ENCODE assay signal across 19 cellular contexts in genomic region chr3:32881624-32882023, GRCh38.
DNase-seq lines count a peak whose midpoint lies in the region; ATAC-seq, FAIRE-seq and TF ChIP-seq lines count a peak whose summit lies in the region.
"Had no signal": no experiment of that assay in that cellular context is flagged by ENCODE, and none has a peak within 500 bp of the region (broad histone marks: within the 10 kb centered on the region; RNA-seq: fewer than 3 reads in every experiment).

No MANE protein-coding gene starts in this region.

- no peak overlapping the region for H4K8ac ChIP-seq in H9 (replicated peaks; ENCODE audit: insufficient read length, low read depth, low read length)

- no peak overlapping the region for H2BK120ac ChIP-seq in H9 (ENCODE audit: low read depth, low read length, poor library complexity, severe bottlenecking)

- H3K79me2 ChIP-seq in H9 (ENCODE audit: insufficient read depth, low read length): peaks cover 76% of the 10 kb centered on the region; the same call in 1 of the 2 replicates

- peaks cover 53 to 86% (median 84%) of the 10 kb centered on the region in 3 experiments for H3K36me3 Mint-ChIP-seq in H9 (ENCODE audit: insufficient read depth in 1 of 3, low read depth in 3 of 3)
- H3K36me3 Mint-ChIP-seq in endodermal cell (ENCODE audit: low read depth): peaks cover 74% of the 10 kb centered on the region
- peaks cover 65% of the 10 kb centered on the region for H3K36me3 Mint-ChIP-seq in nephron progenitor cell (ENCODE audit: low read depth)
- no peaks in the 10 kb centered on the region for H3K36me3 Mint-ChIP-seq in activated T-cell treated with anti-CD3 and anti-CD28 coated beads, Interleukin-2, amount 50 U/mL, for 72 hours (ENCODE audit: insufficient read depth in 2 of 2)
- H3K36me3 Mint-ChIP-seq: CD8-positive, alpha-beta T cell had no signal

- no peak overlapping the region for H3T11ph ChIP-seq in H9 (ENCODE audit: low read length)

- H3K4me3 Mint-ChIP-seq in H9: peak overlapping the region in 1 of 2 experiments; percentile 5; a peak in 1 of 5 replicates
- no peak overlapping the region for H3K4me3 Mint-ChIP-seq in endodermal cell
- no peak overlapping the region for H3K4me3 Mint-ChIP-seq in nephron progenitor cell
- H3K4me3 Mint-ChIP-seq in activated T-cell treated with anti-CD3 and anti-CD28 coated beads, Interleukin-2, amount 50 U/mL, for 72 hours: no peak overlapping the region
- H3K4me3 Mint-ChIP-seq: B cell; CD8-positive, alpha-beta T cell; HFFc6 had no signal

- no peak for ATAC-seq in GM18517 (IDR thresholded peaks at IDR 0.05; ENCODE audit: unreplicated experiment)
- ATAC-seq in activated T-cell treated with anti-CD3 and anti-CD28 coated beads, Interleukin-2, amount 50 U/mL, for 72 hours (replicated peaks in 1 of 2): no peak
- ATAC-seq in sciatic nerve: no peak
- ATAC-seq: CD8-positive, alpha-beta T cell; HCT116 had no signal

- H3K9me3 Mint-ChIP-seq in H9 (no peaks in the 10 kb centered on the region), endodermal cell (no peaks in the 10 kb centered on the region), nephron progenitor cell (peaks cover 7% of the 10 kb centered on the region)
- no peaks in the 10 kb centered on the region for H3K9me3 Mint-ChIP-seq in activated T-cell treated with anti-CD3 and anti-CD28 coated beads, Interleukin-2, amount 50 U/mL, for 72 hours
- H3K9me3 Mint-ChIP-seq: CD8-positive, alpha-beta T cell; HFFc6 had no signal

- H4K91ac ChIP-seq in H9 (ENCODE audit: insufficient read length, low read depth, low read length): no peak overlapping the region

- H3K4me3 ChIP-seq in endodermal cell (ENCODE audit: low read length): no peak overlapping the region
- H3K4me3 ChIP-seq: BLaER1 treated with 17β-estradiol and CSF1 and Interleukin-3, amounts not matched to agents 10 nM and 100 nM; GM23248 had no signal

- H3K79me1 ChIP-seq in H9 (ENCODE audit: insufficient read depth, low read depth, low read length, poor library complexity, severe bottlenecking): peaks cover 8% of the 10 kb centered on the region

- peaks cover 79% of the 10 kb centered on the region for H3K36me3 ChIP-seq in endodermal cell (ENCODE audit: control insufficient read depth, insufficient read depth, low read length)

- H2BK15ac ChIP-seq in H9 (ENCODE audit: low read depth, low read length): no peak overlapping the region

- no peaks in the 10 kb centered on the region; the same call in 1 of the 2 replicates for H3K27me3 Mint-ChIP-seq in H9 (ENCODE audit: low read depth)
- H3K27me3 Mint-ChIP-seq in endodermal cell (ENCODE audit: insufficient read depth): no peaks in the 10 kb centered on the region
- no peaks in the 10 kb centered on the region for H3K27me3 Mint-ChIP-seq in nephron progenitor cell (ENCODE audit: low read depth, poor library complexity)
- peaks cover 74% of the 10 kb centered on the region for H3K27me3 Mint-ChIP-seq in activated T-cell treated with anti-CD3 and anti-CD28 coated beads, Interleukin-2, amount 50 U/mL, for 72 hours (ENCODE audit: low read depth)
- H3K27me3 Mint-ChIP-seq: B cell had no signal

- H4K20me1 ChIP-seq in H9 (ENCODE audit: control insufficient read depth, insufficient read depth, insufficient read length): no peaks in the 10 kb centered on the region
- H4K20me1 ChIP-seq: BLaER1 treated with 17β-estradiol and CSF1 and Interleukin-3, amounts not matched to agents 10 nM and 100 nM had no signal

- H2AFZ ChIP-seq in H9 (ENCODE audit: low read length): no peak overlapping the region
- H2AFZ ChIP-seq: GM23248 had no signal

- H2BK12ac ChIP-seq in H9 (ENCODE audit: insufficient read length, low read depth, low read length): no peak overlapping the region

- no peak overlapping the region for H3K23ac ChIP-seq in H9 (ENCODE audit: insufficient read length, low read depth, low read length)

- H3K56ac ChIP-seq in H9 (ENCODE audit: insufficient read length, low read depth, low read length): no peak overlapping the region

- peak overlapping the region in 2 of 3 experiments; percentile 57 to 83; a peak in 3 of 7 replicates for H3K27ac Mint-ChIP-seq in H9
- H3K27ac Mint-ChIP-seq in endodermal cell: peak overlapping the region; percentile 42
- H3K27ac Mint-ChIP-seq in nephron progenitor cell: peak overlapping the region; percentile 40
- H3K27ac Mint-ChIP-seq in activated T-cell treated with anti-CD3 and anti-CD28 coated beads, Interleukin-2, amount 50 U/mL, for 72 hours: no peak overlapping the region
- H3K27ac Mint-ChIP-seq: B cell; CD8-positive, alpha-beta T cell; HFFc6 had no signal

- H3K23me2 ChIP-seq in H9 (ENCODE audit: insufficient read length, low read depth, low read length, poor library complexity, severe bottlenecking): no peaks in the 10 kb centered on the region

- intact Hi-C loops in sciatic nerve (cut with DNase I): no loop called here

- H3K27ac ChIP-seq in H9 (ENCODE audit: insufficient read length, low read depth, low read length) (no peak overlapping the region), endodermal cell (ENCODE audit: low read depth, low read length) (no peak overlapping the region)
- H3K27ac ChIP-seq: BLaER1 treated with 17β-estradiol and CSF1 and Interleukin-3, amounts not matched to agents 10 nM and 100 nM; GM23248 had no signal

- no peak overlapping the region for H3K9ac ChIP-seq in H9 (ENCODE audit: extremely low read depth, insufficient read length, low read length)
- H3K9ac ChIP-seq in endodermal cell (ENCODE audit: extremely low read depth, low read length, poor library complexity, severe bottlenecking): no peak overlapping the region
- H3K9ac ChIP-seq: BLaER1 treated with 17β-estradiol and CSF1 and Interleukin-3, amounts not matched to agents 10 nM and 100 nM; GM23248 had no signal

- no peak overlapping the region for H2BK5ac ChIP-seq in H9 (ENCODE audit: insufficient read length, low read length)

- no peak overlapping the region for H4K5ac ChIP-seq in H9 (ENCODE audit: insufficient read length, low read depth, low read length)

- H3K4me1 Mint-ChIP-seq in H9 (peaks cover 72 to 80% of the 10 kb centered on the region in 2 experiments), endodermal cell (peaks cover 14% of the 10 kb centered on the region), nephron progenitor cell (peaks cover 59% of the 10 kb centered on the region)
- H3K4me1 Mint-ChIP-seq in activated T-cell treated with anti-CD3 and anti-CD28 coated beads, Interleukin-2, amount 50 U/mL, for 72 hours (ENCODE audit: low read depth): peaks cover 19% of the 10 kb centered on the region

- TF ChIP-seq CTCF in H9 (conservative IDR thresholded peaks at IDR 0.05) (no peak), endodermal cell (conservative IDR thresholded peaks at IDR 0.05) (no peak), nephron progenitor cell (IDR thresholded peaks at IDR 0.05) (no peak)

- peak; percentile 80 for FAIRE-seq in GM19239 (lab: Jason Lieb, UNC)
- FAIRE-seq: H54, HTR-8/SVneo had no signal

- H2BK20ac ChIP-seq in H9 (ENCODE audit: low read depth, low read length, poor library complexity, severe bottlenecking): no peak overlapping the region

- no peak overlapping the region for H3K4ac ChIP-seq in H9 (ENCODE audit: low read depth, low read length)

- no peaks in the 10 kb centered on the region; the same call in 1 of the 2 replicates for H3K4me1 ChIP-seq in H9 (ENCODE audit: insufficient read depth, low read length)
- H3K4me1 ChIP-seq in endodermal cell (ENCODE audit: control insufficient read depth, insufficient read depth, low read length): peaks cover 6% of the 10 kb centered on the region

- H3K9me3 ChIP-seq in H9 (ENCODE audit: control insufficient read depth, low read depth, low read length) (no peaks in the 10 kb centered on the region), endodermal cell (ENCODE audit: control insufficient read depth, low read length) (no peaks in the 10 kb centered on the region)
- H3K9me3 ChIP-seq: BLaER1 treated with 17β-estradiol and CSF1 and Interleukin-3, amounts not matched to agents 10 nM and 100 nM had no signal

- H3K4me2 ChIP-seq in H9 (ENCODE audit: insufficient read depth, insufficient read length, low read length): no peak overlapping the region

- H3K14ac ChIP-seq in H9 (ENCODE audit: insufficient read depth, low read length): no peak overlapping the region

- no peak overlapping the region for H2AK5ac ChIP-seq in H9 (ENCODE audit: insufficient read length, low read length)

- H3K18ac ChIP-seq in H9 (ENCODE audit: insufficient read length, low read depth, low read length): no peak overlapping the region

- H3K27me3 ChIP-seq in H9 (ENCODE audit: insufficient read depth, low read length): no peaks in the 10 kb centered on the region
- H3K27me3 ChIP-seq in endodermal cell (ENCODE audit: control insufficient read depth, insufficient read depth, low read length, poor library complexity, severe bottlenecking): no peaks in the 10 kb centered on the region
- H3K27me3 ChIP-seq: BLaER1 treated with 17β-estradiol and CSF1 and Interleukin-3, amounts not matched to agents 10 nM and 100 nM had no signal

- no CpG with 5 or more reads among the region's 2 CpGs for WGBS in H9 (ENCODE audit: extremely low coverage, insufficient read length, low lambda C conversion rate)
- WGBS in endodermal cell (ENCODE audit: insufficient coverage in 1 of 2, insufficient read length in 1 of 2), 2 experiments: 99 to 100% methylated on average over 2 of the region's 2 CpGs

- no peak for DNase-seq in GM19239 (ENCODE audit: insufficient read length, low spot score)
- DNase-seq in H9: no peak
- DNase-seq in endodermal cell: no peak
- DNase-seq in nephron progenitor cell: no peak
- no peak for DNase-seq in NCI-H187 (lab: John Stamatoyannopoulos, UW)
- no peak for DNase-seq in activated T-cell treated with anti-CD3 and anti-CD28 coated beads, Interleukin-2, amount 50 U/mL, for 72 hours
- DNase-seq in sciatic nerve (ENCODE audit: low spot score): no peak
- DNase-seq: Calu3; CD8-positive, alpha-beta T cell; DMS79 treated with DMSO at 0.1 percent for 48 hours; GF-D8; GM23248; HFFc6 had no signal
